Comparison of ENCODE assay signal across 29 cellular contexts in genomic region chr17:33492082-33492481, GRCh38.
"Had no signal": no experiment of that assay in that cellular context is flagged by ENCODE, and none has a peak within 500 bp of the region (broad histone marks: within the 10 kb centered on the region; RNA-seq: fewer than 3 reads in every experiment).

No MANE protein-coding gene starts in this region.

- H3K36me3 ChIP-seq: stomach, suprapubic skin, thoracic aorta, thyroid gland, tibial artery, tibial nerve, transverse colon, upper lobe of left lung, upper lobe of right lung, uterus, vagina had no signal

- H3K4me3 Mint-ChIP-seq: stimulated activated effector memory CD8-positive, alpha-beta T cell treated with anti-CD3 and anti-CD28 coated beads, Interleukin-12 subunit alpha, Interleukin-12 subunit beta, amount 100 ng/mL, for 72 hours; stimulated activated memory B cell treated with anti-CD40 and anti-IgM and Interleukin-4, amounts not matched to agents 10 μg/mL and 1 μg/mL and 100 μg/mL, for 72 hours; stimulated activated naive B cell treated with anti-CD40 and anti-IgM and Interleukin-4, amounts not matched to agents 10 μg/mL and 1 μg/mL and 100 μg/mL, for 72 hours; stimulated activated naive CD8-positive, alpha-beta T cell treated with anti-CD3 and anti-CD28 coated beads, Interleukin-15, amount 100 ng/mL, for 72 hours; stimulated activated naive CD8-positive, alpha-beta T cell treated with anti-CD3 and anti-CD28 coated beads, Interleukin-15, Interleukin-2, amounts not matched to agents 100 ng/mL and 50 ng/mL, for 24 hours; type B pancreatic cell had no signal

- H3K27me3 ChIP-seq: stomach, suprapubic skin, testis, thyroid gland, tibial artery, tibial nerve, transverse colon, upper lobe of left lung, upper lobe of right lung, uterus, vagina had no signal

- DNase-seq: stimulated activated CD4-positive, alpha-beta T cell treated with anti-CD3 and anti-CD28 coated beads, Interleukin-2, amount 100 ng/mL, for 48 hours; stimulated activated CD4-positive, alpha-beta T cell treated with anti-CD3 and anti-CD28 coated beads, Interleukin-4, amount 100 ng/mL, for 1 hour; stimulated activated CD4-positive, alpha-beta T cell treated with anti-CD3 and anti-CD28 coated beads, Interleukin-4, amount 100 ng/mL, for 24 hours; stimulated activated CD4-positive, alpha-beta T cell treated with anti-CD3 and anti-CD28 coated beads, Interleukin-4, amount 100 ng/mL, for 4 hours; stimulated activated CD8-positive, alpha-beta memory T cell treated with anti-CD3 and anti-CD28 coated beads, Interleukin-4, amount 100 ng/mL, for 48 hours; stimulated activated naive B cell treated with anti-CD40 and anti-IgM and Interleukin-4, amounts not matched to agents 10 μg/mL and 1 μg/mL and 100 μg/mL, for 72 hours; stimulated activated naive CD4-positive, alpha-beta T cell; stimulated activated naive CD4-positive, alpha-beta T cell treated with Interleukin-2 at 50 U/mL for 16 hours; stimulated activated naive CD8-positive, alpha-beta T cell treated with anti-CD3 and anti-CD28 coated beads, Interleukin-15, amount 100 ng/mL, for 72 hours; stimulated activated naive CD8-positive, alpha-beta T cell treated with anti-CD3 and anti-CD28 coated beads, Interleukin-15, Interleukin-2, amounts not matched to agents 100 U/mL and 50 U/mL, for 24 hours; stomach; substantia nigra; testis; thyroid gland; tibial artery; transverse colon; trophoblast cell; upper lobe of left lung; upper lobe of right lung; uterus had no signal

- H3K27me3 Mint-ChIP-seq: stimulated activated naive B cell treated with anti-CD40 and anti-IgM and Interleukin-4, amounts not matched to agents 10 μg/mL and 1 μg/mL and 100 μg/mL, for 72 hours had no signal

- H3K4me1 Mint-ChIP-seq: stimulated activated effector memory CD8-positive, alpha-beta T cell treated with anti-CD3 and anti-CD28 coated beads, Interleukin-12 subunit alpha, Interleukin-12 subunit beta, amount 100 ng/mL, for 72 hours; stimulated activated memory B cell treated with anti-CD40 and anti-IgM and Interleukin-4, amounts not matched to agents 10 μg/mL and 1 μg/mL and 100 μg/mL, for 72 hours; stimulated activated naive B cell treated with anti-CD40 and anti-IgM and Interleukin-4, amounts not matched to agents 10 μg/mL and 1 μg/mL and 100 μg/mL, for 72 hours; stimulated activated naive CD8-positive, alpha-beta T cell treated with anti-CD3 and anti-CD28 coated beads, Interleukin-15, amount 100 ng/mL, for 72 hours had no signal

- H3K27ac Mint-ChIP-seq: stimulated activated effector memory CD8-positive, alpha-beta T cell treated with anti-CD3 and anti-CD28 coated beads, Interleukin-12 subunit alpha, Interleukin-12 subunit beta, amount 100 ng/mL, for 72 hours; stimulated activated memory B cell treated with anti-CD40 and anti-IgM and Interleukin-4, amounts not matched to agents 10 μg/mL and 1 μg/mL and 100 μg/mL, for 72 hours; stimulated activated naive B cell treated with anti-CD40 and anti-IgM and Interleukin-4, amounts not matched to agents 10 μg/mL and 1 μg/mL and 100 μg/mL, for 72 hours; stimulated activated naive CD8-positive, alpha-beta T cell treated with anti-CD3 and anti-CD28 coated beads, Interleukin-15, amount 100 ng/mL, for 72 hours; stimulated activated naive CD8-positive, alpha-beta T cell treated with anti-CD3 and anti-CD28 coated beads, Interleukin-15, Interleukin-2, amounts not matched to agents 100 ng/mL and 50 ng/mL, for 24 hours; type B pancreatic cell had no signal

- H3K27ac ChIP-seq: stomach, suprapubic skin, testis, thoracic aorta, thyroid gland, tibial artery, tibial nerve, transverse colon, upper lobe of left lung, upper lobe of right lung, uterus, vagina had no signal

- H3K9me3 ChIP-seq: stomach, suprapubic skin, testis, thoracic aorta, thyroid gland, tibial artery, tibial nerve, transverse colon, upper lobe of left lung, upper lobe of right lung, uterus, vagina had no signal

- ATAC-seq: stimulated activated effector memory CD8-positive, alpha-beta T cell treated with anti-CD3 and anti-CD28 coated beads, Interleukin-12 subunit alpha, Interleukin-12 subunit beta, amount 100 ng/mL, for 72 hours; stimulated activated memory B cell treated with anti-CD40 and anti-IgM and Interleukin-4, amounts not matched to agents 10 μg/mL and 1 μg/mL and 100 μg/mL, for 72 hours; stimulated activated naive B cell treated with anti-CD40 and anti-IgM and Interleukin-4, amounts not matched to agents 10 μg/mL and 1 μg/mL and 100 μg/mL, for 72 hours; stimulated activated naive CD8-positive, alpha-beta T cell treated with anti-CD3 and anti-CD28 coated beads, Interleukin-15, amount 100 ng/mL, for 72 hours; stimulated activated naive CD8-positive, alpha-beta T cell treated with anti-CD3 and anti-CD28 coated beads, Interleukin-15, Interleukin-2, amounts not matched to agents 100 U/mL and 50 U/mL, for 24 hours had no signal

- FAIRE-seq: urothelium cell line had no signal

- H3K36me3 Mint-ChIP-seq: stimulated activated effector memory CD8-positive, alpha-beta T cell treated with anti-CD3 and anti-CD28 coated beads, Interleukin-12 subunit alpha, Interleukin-12 subunit beta, amount 100 ng/mL, for 72 hours; stimulated activated memory B cell treated with anti-CD40 and anti-IgM and Interleukin-4, amounts not matched to agents 10 μg/mL and 1 μg/mL and 100 μg/mL, for 72 hours; stimulated activated naive B cell treated with anti-CD40 and anti-IgM and Interleukin-4, amounts not matched to agents 10 μg/mL and 1 μg/mL and 100 μg/mL, for 72 hours; type B pancreatic cell had no signal

- H3K4me1 ChIP-seq: stomach, testis, thyroid gland, tibial artery, tibial nerve, upper lobe of left lung, upper lobe of right lung, uterus, vagina had no signal

- H3K9me3 Mint-ChIP-seq: stimulated activated effector memory CD8-positive, alpha-beta T cell treated with anti-CD3 and anti-CD28 coated beads, Interleukin-12 subunit alpha, Interleukin-12 subunit beta, amount 100 ng/mL, for 72 hours; stimulated activated memory B cell treated with anti-CD40 and anti-IgM and Interleukin-4, amounts not matched to agents 10 μg/mL and 1 μg/mL and 100 μg/mL, for 72 hours; stimulated activated naive B cell treated with anti-CD40 and anti-IgM and Interleukin-4, amounts not matched to agents 10 μg/mL and 1 μg/mL and 100 μg/mL, for 72 hours; stimulated activated naive CD8-positive, alpha-beta T cell treated with anti-CD3 and anti-CD28 coated beads, Interleukin-15, amount 100 ng/mL, for 72 hours; stimulated activated naive CD8-positive, alpha-beta T cell treated with anti-CD3 and anti-CD28 coated beads, Interleukin-15, Interleukin-2, amounts not matched to agents 100 ng/mL and 50 ng/mL, for 24 hours; type B pancreatic cell had no signal

- H3K4me3 ChIP-seq: stomach, suprapubic skin, testis, thoracic aorta, thyroid gland, tibial artery, tibial nerve, transverse colon, upper lobe of left lung, upper lobe of right lung, uterus, vagina had no signal
